14 cellular contexts compared by ENCODE assay signal in genomic region chr1:17890815-17891191, GRCh38.
DNase-seq lines count a peak whose midpoint lies in the region; ATAC-seq and TF ChIP-seq lines count a peak whose summit lies in the region.
"Had no signal": no experiment of that assay in that cellular context is flagged by ENCODE, and none has a peak within 500 bp of the region (broad histone marks: within the 10 kb centered on the region; RNA-seq: fewer than 3 reads in every experiment).

No MANE protein-coding gene starts in this region.

- TF ChIP-seq POLR2A in spleen (IDR thresholded peaks at IDR 0.05) = no peak

- H3K36me3 ChIP-seq in heart right ventricle = no peaks in the 10 kb centered on the region
- no peaks in the 10 kb centered on the region for H3K36me3 ChIP-seq in HEK293 (ENCODE audit: control insufficient read depth in 2 of 2, insufficient read depth in 1 of 2, low read length in 2 of 2)
- no peaks in the 10 kb centered on the region for H3K36me3 ChIP-seq in endodermal cell (ENCODE audit: control insufficient read depth, insufficient read depth, low read length)
- H3K36me3 ChIP-seq in spleen = no peaks in the 10 kb centered on the region
- H3K36me3 ChIP-seq: BLaER1 treated with 17β-estradiol and CSF1 and Interleukin-3, amounts not matched to agents 10 nM and 100 nM had no signal

- peaks cover 0 to 36% (median 17%) of the 10 kb centered on the region in 9 donors for H3K4me1 ChIP-seq in heart right ventricle
- no peaks in the 10 kb centered on the region for H3K4me1 ChIP-seq in HEK293 (ENCODE audit: control insufficient read depth, insufficient read depth, low read length)
- H3K4me1 ChIP-seq in endodermal cell (ENCODE audit: control insufficient read depth, insufficient read depth, low read length) = no peaks in the 10 kb centered on the region
- no peaks in the 10 kb centered on the region for H3K4me1 ChIP-seq in spleen

- H3K27ac Mint-ChIP-seq in endodermal cell = no peak overlapping the region
- H3K27ac Mint-ChIP-seq: CD4-positive, CD25-positive, alpha-beta regulatory T cell had no signal

- H3K4me1 Mint-ChIP-seq in endodermal cell = no peaks in the 10 kb centered on the region
- H3K4me1 Mint-ChIP-seq: CD4-positive, CD25-positive, alpha-beta regulatory T cell had no signal

- ATAC-seq in heart right ventricle (no peak), Right ventricle myocardium superior (ENCODE audit: poor library complexity) (no peak), GM21825 (IDR thresholded peaks at IDR 0.05; ENCODE audit: unreplicated experiment) (no peak)
- ATAC-seq in stimulated activated naive CD8-positive, alpha-beta T cell treated with anti-CD3 and anti-CD28 coated beads, Interleukin-15, Interleukin-2, amounts not matched to agents 100 U/mL and 50 U/mL, for 24 hours = no peak
- ATAC-seq: GM12878, HepG2 had no signal

- no peaks in the 10 kb centered on the region for H3K36me3 Mint-ChIP-seq in endodermal cell (ENCODE audit: low read depth)
- H3K36me3 Mint-ChIP-seq: CD4-positive, CD25-positive, alpha-beta regulatory T cell had no signal

- no peaks in the 10 kb centered on the region for H3K9me3 ChIP-seq in heart right ventricle
- no peaks in the 10 kb centered on the region for H3K9me3 ChIP-seq in HEK293 (ENCODE audit: control insufficient read depth, insufficient read depth, low read depth, low read length)
- H3K9me3 ChIP-seq in endodermal cell (ENCODE audit: control insufficient read depth, low read length) = no peaks in the 10 kb centered on the region
- no peaks in the 10 kb centered on the region for H3K9me3 ChIP-seq in spleen
- H3K9me3 ChIP-seq: BLaER1 treated with 17β-estradiol and CSF1 and Interleukin-3, amounts not matched to agents 10 nM and 100 nM had no signal

- POLR2A ChIA-PET in HEK293 (lab: Yijun Ruan, JAX) = no interaction called here

- no peaks in the 10 kb centered on the region for H3K9me3 Mint-ChIP-seq in endodermal cell

- H3K27me3 ChIP-seq in heart right ventricle (peaks cover 0 to 11% (median 0%) of the 10 kb centered on the region in 7 donors), endodermal cell (ENCODE audit: control insufficient read depth, insufficient read depth, low read length, poor library complexity, severe bottlenecking) (peaks cover 10% of the 10 kb centered on the region), spleen (replicated peaks in 1 of 7) (peaks cover 0 to 69% (median 10%) of the 10 kb centered on the region in 7 donors)
- H3K27me3 ChIP-seq: BLaER1 treated with 17β-estradiol and CSF1 and Interleukin-3, amounts not matched to agents 10 nM and 100 nM had no signal

- no peak overlapping the region for H3K4me3 Mint-ChIP-seq in endodermal cell

- WGBS in heart right ventricle, 2 donors = 50 to 56% methylated on average over 8 of the region's 8 CpGs
- WGBS in endodermal cell (ENCODE audit: insufficient coverage in 1 of 2, insufficient read length in 1 of 2), 2 experiments = 82 to 86% methylated on average over 7 to 8 of the region's 8 CpGs
- 68 to 84% (median 75%) methylated on average over 6 to 8 of the region's 8 CpGs for WGBS in spleen, 5 donors

- intact Hi-C loops in heart right ventricle (cut with DNase I) = loop anchor here in 2 of 10 donors (10.0 kb wide), 2 partner anchors 216 to 226 kb away; no protein-coding TSS in a partner anchor
- intact Hi-C loops in Right ventricle myocardium superior (cut with DNase I) = no loop called here
- intact Hi-C loops in spleen (cut with DNase I; ENCODE audit: low total_unique reads) = no loop called here

- H3K27me3 Mint-ChIP-seq in endodermal cell (ENCODE audit: insufficient read depth) = peaks cover 30% of the 10 kb centered on the region

- no peak overlapping the region for H3K9ac ChIP-seq in endodermal cell (ENCODE audit: extremely low read depth, low read length, poor library complexity, severe bottlenecking)
- H3K9ac ChIP-seq: BLaER1 treated with 17β-estradiol and CSF1 and Interleukin-3, amounts not matched to agents 10 nM and 100 nM had no signal

- no peak for DNase-seq in heart right ventricle
- DNase-seq in Right ventricle myocardium superior = no peak
- DNase-seq in endodermal cell = peak; percentile 24
- peak; percentile 27 for DNase-seq in spleen
- DNase-seq in stimulated activated naive CD8-positive, alpha-beta T cell treated with anti-CD3 and anti-CD28 coated beads, Interleukin-15, Interleukin-2, amounts not matched to agents 100 U/mL and 50 U/mL, for 24 hours = no peak
- DNase-seq: ACHN; CD4-positive, CD25-positive, alpha-beta regulatory T cell; DMS 273 treated with DMSO at 0.1 percent for 48 hours; HCEC 1CT had no signal

- H3K4me3 ChIP-seq in heart right ventricle = no peak overlapping the region
- H3K4me3 ChIP-seq in HEK293 (ENCODE audit: low read depth, low read length) = no peak overlapping the region
- no peak overlapping the region for H3K4me3 ChIP-seq in endodermal cell (ENCODE audit: low read length)
- H3K4me3 ChIP-seq in spleen = no peak overlapping the region
- H3K4me3 ChIP-seq: BLaER1 treated with 17β-estradiol and CSF1 and Interleukin-3, amounts not matched to agents 10 nM and 100 nM; GM12878 had no signal

- H3K27ac ChIP-seq in heart right ventricle (peak overlapping the region in 8 of 10 donors; percentile 14 to 84 (median 75)), HEK293 (ENCODE audit: extremely low read depth, low read depth, low read length) (no peak overlapping the region), endodermal cell (ENCODE audit: low read depth, low read length) (no peak overlapping the region), spleen (no peak overlapping the region)
- H3K27ac ChIP-seq: BLaER1 treated with 17β-estradiol and CSF1 and Interleukin-3, amounts not matched to agents 10 nM and 100 nM had no signal

- CTCF ChIA-PET in HEK293 (lab: Yijun Ruan, JAX) = no interaction called here

- TF ChIP-seq CTCF in heart right ventricle (IDR thresholded peaks at IDR 0.05) = no peak
- TF ChIP-seq CTCF in HEK293 (tag by site-specific recombination; IDR thresholded peaks at IDR 0.05) = no peak
- no peak for TF ChIP-seq CTCF in endodermal cell (conservative IDR thresholded peaks at IDR 0.05)
- no peak for TF ChIP-seq CTCF in spleen (IDR thresholded peaks at IDR 0.05 in 8 of 11, conservative IDR thresholded peaks at IDR 0.05 in 3 of 11)

TF ChIP-seq in HEK293, 187 proteins besides CTCF, POLR2A, EP300 and RAD21:
- TF ChIP-seq SCRT1 (tag by site-specific recombination; IDR thresholded peaks at IDR 0.05; ENCODE audit: borderline replicate concordance) = 0 out of 2 replicates have a peak, but pooled peaks have one; percentile 57
- peak; percentile 81 for TF ChIP-seq SCRT2 (tag by site-specific recombination; IDR thresholded peaks at IDR 0.05)
- TF ChIP-seq, protein P1, sequence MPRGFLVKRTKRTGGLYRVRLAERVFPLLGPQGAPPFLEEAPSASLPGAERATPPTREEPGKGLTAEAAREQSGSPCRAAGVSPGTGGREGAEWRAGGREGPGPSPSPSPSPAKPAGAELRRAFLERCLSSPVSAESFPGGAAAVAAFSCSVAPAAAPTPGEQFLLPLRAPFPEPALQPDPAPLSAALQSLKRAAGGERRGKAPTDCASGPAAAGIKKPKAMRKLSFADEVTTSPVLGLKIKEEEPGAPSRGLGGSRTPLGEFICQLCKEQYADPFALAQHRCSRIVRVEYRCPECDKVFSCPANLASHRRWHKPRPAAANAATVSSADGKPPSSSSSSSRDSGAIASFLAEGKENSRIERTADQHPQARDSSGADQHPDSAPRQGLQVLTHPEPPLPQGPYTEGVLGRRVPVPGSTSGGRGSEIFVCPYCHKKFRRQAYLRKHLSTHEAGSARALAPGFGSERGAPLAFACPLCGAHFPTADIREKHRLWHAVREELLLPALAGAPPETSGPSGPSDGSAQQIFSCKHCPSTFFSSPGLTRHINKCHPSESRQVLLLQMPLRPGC (tag by site-specific recombination; IDR thresholded peaks at IDR 0.05) = no peak
TF ChIP-seq in HEK293: peak in this region for 2.

Comparison
In these comparisons a context has a peak if more than half of its experiments do, and no peak if none do; other contexts are left out.
1. DNase-seq: peak in endodermal cell (single experiment) and spleen (single experiment); none in heart right ventricle (0 of 2), Right ventricle myocardium superior (single experiment) and stimulated activated naive CD8-positive, alpha-beta T cell treated with anti-CD3 and anti-CD28 coated beads, Interleukin-15, Interleukin-2, amounts not matched to agents 100 U/mL and 50 U/mL, for 24 hours (single experiment).
2. H3K27ac ChIP-seq: peak in heart right ventricle (8 of 10); none in HEK293 (single experiment), endodermal cell (single experiment) and spleen (0 of 8).